Comparison of ENCODE assay signal across 8 cellular contexts in genomic region chr16:89828870-89829629, GRCh38. TPM values are rescaled to one million over a fixed set of nuclear protein-coding genes. Genes with fewer than 3 reads are reported as not detected.
DNase-seq lines count a peak whose midpoint lies in the region; ATAC-seq and TF ChIP-seq lines count a peak whose summit lies in the region.

No MANE protein-coding gene starts in this region.

- ATAC-seq in heart right ventricle, result peak in 1 of 8 donors; percentile 2
- no peak for ATAC-seq in GM21526 (IDR thresholded peaks at IDR 0.05; ENCODE audit: low FRiP score, unreplicated experiment)

- DNase-seq in NCI-H1092 treated with DMSO at 0.1 percent for 48 hours (lab: John Stamatoyannopoulos, UW) (peak; percentile 25), NCI-H1092 (lab: John Stamatoyannopoulos, UW) (no peak), SK-N-SH (no peak), heart right ventricle (no peak), erythroblast (lab: John Stamatoyannopoulos, UW) (no peak), DMS153 (lab: John Stamatoyannopoulos, UW) (no peak)

- H3K4me2 ChIP-seq in SK-N-SH (peak overlapping the region; percentile 93), skeletal muscle satellite cell (ENCODE audit: low read length) (peak overlapping the region; percentile 91)

- WGBS in SK-N-SH (ENCODE audit: low lambda C conversion rate), result 20% methylated on average over 26 of the region's 26 CpGs
- 17 to 23% methylated on average over 16 to 26 of the region's 26 CpGs for WGBS in heart right ventricle, 2 donors

- H3K9ac ChIP-seq in SK-N-SH (peak overlapping the region; percentile 26; the same call in 1 of the 2 replicates), skeletal muscle satellite cell (ENCODE audit: low read depth, low read length) (peak overlapping the region; percentile 16)

- H3K27me3 ChIP-seq in SK-N-SH (ENCODE audit: insufficient read depth) (no peaks in the 10 kb centered on the region), heart right ventricle (peaks cover 0 to 26% (median 0%) of the 10 kb centered on the region in 7 donors), skeletal muscle satellite cell (ENCODE audit: control insufficient read depth, insufficient read depth, low read length) (no peaks in the 10 kb centered on the region)

- H4K20me1 ChIP-seq in SK-N-SH (ENCODE audit: insufficient read depth), result 0 out of 2 replicates have a peak, but pooled peaks cover 14% of the 10 kb centered on the region

- H3F3A ChIP-seq in SK-N-SH (replicated peaks; ENCODE audit: insufficient read depth), result peaks cover 9% of the 10 kb centered on the region

- TF ChIP-seq EP300 in SK-N-SH (IDR thresholded peaks at IDR 0.05; ENCODE audit: borderline replicate concordance in 1 of 2, low read depth in 1 of 2, low read length in 1 of 2), result no peak

- peak overlapping the region in 1 of 2 experiments; percentile 71; a peak in 3 of 4 replicates for H3K27ac ChIP-seq in SK-N-SH (ENCODE audit: low read depth in 2 of 2, low read length in 1 of 2)
- peak overlapping the region in 1 of 10 donors; percentile 22 for H3K27ac ChIP-seq in heart right ventricle

- intact Hi-C loops in heart right ventricle (cut with DNase I), result no loop called here

- H3K36me3 ChIP-seq in SK-N-SH (replicated peaks in 1 of 2; ENCODE audit: control insufficient read depth in 1 of 2, insufficient read depth in 2 of 2, low read length in 1 of 2) (peaks cover 0 to 8% of the 10 kb centered on the region in 2 experiments), heart right ventricle (no peaks in the 10 kb centered on the region), skeletal muscle satellite cell (ENCODE audit: insufficient read depth, low read length) (no peaks in the 10 kb centered on the region)

- POLR2A ChIA-PET in SK-N-SH (lab: Yijun Ruan, JAX), result interaction anchor here (0.5 to 1.7 kb wide), 5 partner anchors 13 to 113 kb away, joined by 3 to 9 read pairs (median 4); partner anchors contain the start of gene TCF25

- no peak for TF ChIP-seq RAD21 in SK-N-SH (IDR thresholded peaks at IDR 0.05; ENCODE audit: low read length)

- H3K4me3 ChIP-seq in SK-N-SH (ENCODE audit: low read depth in 2 of 2, low read length in 1 of 2), result peak overlapping the region; percentile 62 to 74
- H3K4me3 ChIP-seq in heart right ventricle, result peak overlapping the region in 9 of 10 donors; percentile 27 to 48 (median 34)
- peak overlapping the region; percentile 68 for H3K4me3 ChIP-seq in skeletal muscle satellite cell (ENCODE audit: low read length)

- H2AFZ ChIP-seq in SK-N-SH (ENCODE audit: low read depth), result no peak overlapping the region

- no peaks in the 10 kb centered on the region for H3K9me2 ChIP-seq in SK-N-SH

- TF ChIP-seq CTCF in SK-N-SH (IDR thresholded peaks at IDR 0.05) (no peak), heart right ventricle (IDR thresholded peaks at IDR 0.05) (no peak)

- H3K79me2 ChIP-seq in SK-N-SH (ENCODE audit: insufficient read depth), result no peaks in the 10 kb centered on the region

- peaks cover 0 to 14% of the 10 kb centered on the region in 2 experiments; a peak in 1 of 4 replicates for H3K4me1 ChIP-seq in SK-N-SH (ENCODE audit: control insufficient read depth in 1 of 2, insufficient read depth in 2 of 2, low read depth in 1 of 2, low read length in 1 of 2)
- peaks cover 0 to 18% (median 13%) of the 10 kb centered on the region in 9 donors for H3K4me1 ChIP-seq in heart right ventricle
- peaks cover 8% of the 10 kb centered on the region for H3K4me1 ChIP-seq in skeletal muscle satellite cell (ENCODE audit: control insufficient read depth, insufficient read depth, low read length)

- H3K9me3 ChIP-seq in SK-N-SH (no peaks in the 10 kb centered on the region), heart right ventricle (no peaks in the 10 kb centered on the region), skeletal muscle satellite cell (replicated peaks; ENCODE audit: low read length) (no peaks in the 10 kb centered on the region)

- TF ChIP-seq POLR2A in erythroblast (IDR thresholded peaks at IDR 0.05; ENCODE audit: low read length), result no peak

- CTCF ChIA-PET in SK-N-SH (lab: Yijun Ruan, JAX), result interaction anchor here (0.8 to 1.6 kb wide), 6 partner anchors 13 to 129 kb away, joined by 3 to 12 read pairs (median 4); no protein-coding TSS in a partner anchor

TF ChIP-seq in SK-N-SH, 30 proteins besides CTCF, POLR2A, EP300 and RAD21:
- TF ChIP-seq, protein P1, sequence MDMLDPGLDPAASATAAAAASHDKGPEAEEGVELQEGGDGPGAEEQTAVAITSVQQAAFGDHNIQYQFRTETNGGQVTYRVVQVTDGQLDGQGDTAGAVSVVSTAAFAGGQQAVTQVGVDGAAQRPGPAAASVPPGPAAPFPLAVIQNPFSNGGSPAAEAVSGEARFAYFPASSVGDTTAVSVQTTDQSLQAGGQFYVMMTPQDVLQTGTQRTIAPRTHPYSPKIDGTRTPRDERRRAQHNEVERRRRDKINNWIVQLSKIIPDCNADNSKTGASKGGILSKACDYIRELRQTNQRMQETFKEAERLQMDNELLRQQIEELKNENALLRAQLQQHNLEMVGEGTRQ (IDR thresholded peaks at IDR 0.05; ENCODE audit: borderline replicate concordance, low read depth, low read length), result no peak
- TF ChIP-seq MEF2A (IDR thresholded peaks at IDR 0.05; ENCODE audit: borderline replicate concordance, low read depth), result no peak
- TF ChIP-seq, protein P2, sequence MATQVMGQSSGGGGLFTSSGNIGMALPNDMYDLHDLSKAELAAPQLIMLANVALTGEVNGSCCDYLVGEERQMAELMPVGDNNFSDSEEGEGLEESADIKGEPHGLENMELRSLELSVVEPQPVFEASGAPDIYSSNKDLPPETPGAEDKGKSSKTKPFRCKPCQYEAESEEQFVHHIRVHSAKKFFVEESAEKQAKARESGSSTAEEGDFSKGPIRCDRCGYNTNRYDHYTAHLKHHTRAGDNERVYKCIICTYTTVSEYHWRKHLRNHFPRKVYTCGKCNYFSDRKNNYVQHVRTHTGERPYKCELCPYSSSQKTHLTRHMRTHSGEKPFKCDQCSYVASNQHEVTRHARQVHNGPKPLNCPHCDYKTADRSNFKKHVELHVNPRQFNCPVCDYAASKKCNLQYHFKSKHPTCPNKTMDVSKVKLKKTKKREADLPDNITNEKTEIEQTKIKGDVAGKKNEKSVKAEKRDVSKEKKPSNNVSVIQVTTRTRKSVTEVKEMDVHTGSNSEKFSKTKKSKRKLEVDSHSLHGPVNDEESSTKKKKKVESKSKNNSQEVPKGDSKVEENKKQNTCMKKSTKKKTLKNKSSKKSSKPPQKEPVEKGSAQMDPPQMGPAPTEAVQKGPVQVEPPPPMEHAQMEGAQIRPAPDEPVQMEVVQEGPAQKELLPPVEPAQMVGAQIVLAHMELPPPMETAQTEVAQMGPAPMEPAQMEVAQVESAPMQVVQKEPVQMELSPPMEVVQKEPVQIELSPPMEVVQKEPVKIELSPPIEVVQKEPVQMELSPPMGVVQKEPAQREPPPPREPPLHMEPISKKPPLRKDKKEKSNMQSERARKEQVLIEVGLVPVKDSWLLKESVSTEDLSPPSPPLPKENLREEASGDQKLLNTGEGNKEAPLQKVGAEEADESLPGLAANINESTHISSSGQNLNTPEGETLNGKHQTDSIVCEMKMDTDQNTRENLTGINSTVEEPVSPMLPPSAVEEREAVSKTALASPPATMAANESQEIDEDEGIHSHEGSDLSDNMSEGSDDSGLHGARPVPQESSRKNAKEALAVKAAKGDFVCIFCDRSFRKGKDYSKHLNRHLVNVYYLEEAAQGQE (IDR thresholded peaks at IDR 0.05; ENCODE audit: low read depth, low read length), result no peak
- TF ChIP-seq FOSL2 (IDR thresholded peaks at IDR 0.05; ENCODE audit: borderline replicate concordance, low read depth), result no peak
- no peak for TF ChIP-seq YY1 (IDR thresholded peaks at IDR 0.05; ENCODE audit: low read depth)
- TF ChIP-seq NRF1 (IDR thresholded peaks at IDR 0.05; ENCODE audit: low read depth, low read length), result no peak
- no peak for TF ChIP-seq RCOR1 (IDR thresholded peaks at IDR 0.05; ENCODE audit: low read length)
- no peak for TF ChIP-seq MAX (IDR thresholded peaks at IDR 0.05; ENCODE audit: low read depth)
- TF ChIP-seq TEAD4 (IDR thresholded peaks at IDR 0.05; ENCODE audit: borderline replicate concordance, insufficient read depth), result no peak
- TF ChIP-seq TCF12 (IDR thresholded peaks at IDR 0.05), result no peak
- TF ChIP-seq TAF1 (IDR thresholded peaks at IDR 0.05; ENCODE audit: borderline replicate concordance, low read depth, low read length), result no peak
- TF ChIP-seq, protein P3, sequence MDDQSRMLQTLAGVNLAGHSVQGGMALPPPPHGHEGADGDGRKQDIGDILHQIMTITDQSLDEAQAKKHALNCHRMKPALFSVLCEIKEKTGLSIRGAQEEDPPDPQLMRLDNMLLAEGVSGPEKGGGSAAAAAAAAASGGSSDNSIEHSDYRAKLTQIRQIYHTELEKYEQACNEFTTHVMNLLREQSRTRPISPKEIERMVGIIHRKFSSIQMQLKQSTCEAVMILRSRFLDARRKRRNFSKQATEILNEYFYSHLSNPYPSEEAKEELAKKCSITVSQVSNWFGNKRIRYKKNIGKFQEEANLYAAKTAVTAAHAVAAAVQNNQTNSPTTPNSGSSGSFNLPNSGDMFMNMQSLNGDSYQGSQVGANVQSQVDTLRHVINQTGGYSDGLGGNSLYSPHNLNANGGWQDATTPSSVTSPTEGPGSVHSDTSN (IDR thresholded peaks at IDR 0.05), result no peak

RNA-seq across cellular contexts. Expression of gene SPIRE2, which starts 0.8 kb away (rescaled TPM):
- polyA plus RNA-seq in SK-N-SH (2012; rRNA removed) (15.3 and 16.2 TPM in 2 replicates), heart right ventricle (1 to 10 TPM in 1 of 2 donors, under 1 TPM in 1; 0.52 to 1.5 TPM)
- 5.8 and 8.0 TPM in 2 replicates for polyA plus RNA-seq in SK-N-SH (2012; cell fraction: cytosol; rRNA removed)
- polyA plus RNA-seq in SK-N-SH (2012; cell fraction: nucleus; rRNA removed), result 71.3 and 82.5 TPM in 2 replicates
- 1 to 10 TPM in 6 of 10 donors, under 1 TPM in 4; 0.46 to 1.9 (median 1.2) TPM for total RNA-seq in heart right ventricle
- total RNA-seq in skeletal muscle satellite cell (2012; rRNA removed), result 2.0 and 3.5 TPM in 2 replicates

RNA-seq across cellular contexts. Expression of gene FANCA, which starts 12.6 kb away (rescaled TPM):
- polyA plus RNA-seq in SK-N-SH (2012; rRNA removed) (21.5 and 23.9 TPM in 2 replicates), heart right ventricle (1 to 10 TPM; 2.8 to 4.0 TPM)
- 7.0 and 11.3 TPM in 2 replicates for polyA plus RNA-seq in SK-N-SH (2012; cell fraction: cytosol; rRNA removed)
- 95.8 and 96.9 TPM in 2 replicates for polyA plus RNA-seq in SK-N-SH (2012; cell fraction: nucleus; rRNA removed)
- total RNA-seq in heart right ventricle, result 100 to 1,000 TPM in 1 of 10 donors, 1 to 10 TPM in 9; 1.0 to 101 (median 2.0) TPM
- total RNA-seq in skeletal muscle satellite cell (2012; rRNA removed), result 17.0 and 21.8 TPM in 2 replicates

RNA-seq across cellular contexts. Expression of gene TCF25, which starts 44.3 kb away (rescaled TPM):
- polyA plus RNA-seq in SK-N-SH (2012; rRNA removed) (162 and 208 TPM in 2 replicates), heart right ventricle (100 to 1,000 TPM in 1 of 2 donors, 10 to 100 TPM in 1; 88.3 to 101 TPM)
- polyA plus RNA-seq in SK-N-SH (2012; cell fraction: cytosol; rRNA removed), result 85.4 and 106 TPM in 2 replicates
- 673 and 1,102 TPM in 2 replicates for polyA plus RNA-seq in SK-N-SH (2012; cell fraction: nucleus; rRNA removed)
- total RNA-seq in heart right ventricle, result 100 to 1,000 TPM in 3 of 10 donors, 10 to 100 TPM in 7; 77.5 to 112 (median 94.8) TPM
- 129 and 168 TPM in 2 replicates for total RNA-seq in skeletal muscle satellite cell (2012; rRNA removed)
